ENCODE assay signal across 16 cellular contexts in genomic region chr13:37701972-37702371, GRCh38.
DNase-seq lines count a peak whose midpoint lies in the region; ATAC-seq, FAIRE-seq and TF ChIP-seq lines count a peak whose summit lies in the region.
"Had no signal": no experiment of that assay in that cellular context is flagged by ENCODE, and none has a peak within 500 bp of the region (broad histone marks: within the 10 kb centered on the region; RNA-seq: fewer than 3 reads in every experiment).

No MANE protein-coding gene starts in this region.

- no peak overlapping the region for H3K27ac Mint-ChIP-seq in stimulated activated naive CD8-positive, alpha-beta T cell treated with anti-CD3 and anti-CD28 coated beads, Interleukin-15, amount 100 ng/mL, for 72 hours
- H3K27ac Mint-ChIP-seq: naive thymus-derived CD8-positive, alpha-beta T cell had no signal

- no peaks in the 10 kb centered on the region for H3K36me3 ChIP-seq in bronchial epithelial cell (ENCODE audit: control insufficient read depth, insufficient read depth, low read length)
- no peaks in the 10 kb centered on the region for H3K36me3 ChIP-seq in lung (ENCODE audit: control insufficient read depth in 2 of 2, insufficient read depth in 2 of 2, low read length in 2 of 2)
- H3K36me3 ChIP-seq: thyroid gland had no signal

- TF ChIP-seq RAD21 in Ishikawa (IDR thresholded peaks at IDR 0.05; ENCODE audit: low read depth): no peak

- no peak overlapping the region for H3K4me3 Mint-ChIP-seq in stimulated activated naive CD8-positive, alpha-beta T cell treated with anti-CD3 and anti-CD28 coated beads, Interleukin-15, amount 100 ng/mL, for 72 hours
- H3K4me3 Mint-ChIP-seq: activated naive CD8-positive, alpha-beta T cell treated with anti-CD3 and anti-CD28 coated beads, Interleukin-2, amount 50 U/mL, for 24 hours; naive thymus-derived CD8-positive, alpha-beta T cell had no signal

- DNase-seq in ACHN (peak; percentile 94), bronchial epithelial cell (ENCODE audit: low read depth) (peak; percentile 78), lung (ENCODE audit: low spot score) (no peak), NCI-H2029 (lab: John Stamatoyannopoulos, UW) (no peak), cortex of kidney (lab: John Stamatoyannopoulos, UW) (no peak), GM13977 (ENCODE audit: low spot score) (no peak)
- no peak for DNase-seq in stimulated activated naive CD8-positive, alpha-beta T cell treated with anti-CD3 and anti-CD28 coated beads, Interleukin-15, amount 100 ng/mL, for 72 hours
- DNase-seq: activated CD4-positive, alpha-beta T cell treated with anti-CD3 and anti-CD28 coated beads for 48 hours; activated naive CD8-positive, alpha-beta T cell treated with anti-CD3 and anti-CD28 coated beads, Interleukin-2, amount 50 U/mL, for 24 hours; MM.1S; naive thymus-derived CD8-positive, alpha-beta T cell; PC-9; stimulated activated CD4-positive, alpha-beta T cell treated with anti-CD3 and anti-CD28 coated beads, Interleukin-2, amount 100 ng/mL, for 48 hours; thyroid gland had no signal

- no peaks in the 10 kb centered on the region for H3K27me3 Mint-ChIP-seq in stimulated activated naive CD8-positive, alpha-beta T cell treated with anti-CD3 and anti-CD28 coated beads, Interleukin-15, amount 100 ng/mL, for 72 hours
- H3K27me3 Mint-ChIP-seq: activated naive CD8-positive, alpha-beta T cell treated with anti-CD3 and anti-CD28 coated beads, Interleukin-2, amount 50 U/mL, for 24 hours had no signal

- H3K9me3 Mint-ChIP-seq in stimulated activated naive CD8-positive, alpha-beta T cell treated with anti-CD3 and anti-CD28 coated beads, Interleukin-15, amount 100 ng/mL, for 72 hours: peaks cover 4 to 7% of the 10 kb centered on the region in 2 donors

- H3K4me1 ChIP-seq in lung (ENCODE audit: control insufficient read depth in 2 of 2, insufficient read depth in 2 of 2, low read length in 2 of 2): no peaks in the 10 kb centered on the region
- H3K4me1 ChIP-seq: thyroid gland had no signal

- ATAC-seq in lung (ENCODE audit: insufficient read depth, low FRiP score): peak; percentile 41
- no peak for ATAC-seq in stimulated activated naive CD8-positive, alpha-beta T cell treated with anti-CD3 and anti-CD28 coated beads, Interleukin-15, amount 100 ng/mL, for 72 hours
- ATAC-seq: activated naive CD8-positive, alpha-beta T cell treated with anti-CD3 and anti-CD28 coated beads, Interleukin-2, amount 50 U/mL, for 24 hours; naive thymus-derived CD8-positive, alpha-beta T cell had no signal

- no peak for FAIRE-seq in bronchial epithelial cell (lab: Jason Lieb, UNC)

- no peak for TF ChIP-seq EP300 in Ishikawa (IDR thresholded peaks at IDR 0.05; ENCODE audit: borderline replicate concordance)

- in situ Hi-C loops in ACHN (cut with HindIII; ENCODE audit: low pct_ligation_motif_present, low pct_unique_long_range_greater_than_20kb, low sequenced_read_pairs): no loop called here
- in situ Hi-C loops in GM13977 (cut with MboI; ENCODE audit: low pct_unique_long_range_greater_than_20kb, low sequenced_read_pairs, unreplicated experiment): no loop called here

- whole genome bisulfite sequencing in lung, 2 donors: 58 to 70% methylated on average over 4 of the region's 4 CpGs

- H3K9me3 ChIP-seq in lung (ENCODE audit: control insufficient read depth in 2 of 2, insufficient read depth in 1 of 2, low read length in 1 of 2): no peaks in the 10 kb centered on the region
- H3K9me3 ChIP-seq: thyroid gland had no signal

- no peak overlapping the region for H3K4me3 ChIP-seq in bronchial epithelial cell (ENCODE audit: low read depth, low read length)
- no peak overlapping the region for H3K4me3 ChIP-seq in lung
- H3K4me3 ChIP-seq: PC-9, thyroid gland had no signal

- no peaks in the 10 kb centered on the region for H3K4me1 Mint-ChIP-seq in stimulated activated naive CD8-positive, alpha-beta T cell treated with anti-CD3 and anti-CD28 coated beads, Interleukin-15, amount 100 ng/mL, for 72 hours
- H3K4me1 Mint-ChIP-seq: activated naive CD8-positive, alpha-beta T cell treated with anti-CD3 and anti-CD28 coated beads, Interleukin-2, amount 50 U/mL, for 24 hours; naive thymus-derived CD8-positive, alpha-beta T cell had no signal

- H3K27me3 ChIP-seq in bronchial epithelial cell (ENCODE audit: control insufficient read depth, insufficient read depth, low read length): no peaks in the 10 kb centered on the region
- no peaks in the 10 kb centered on the region for H3K27me3 ChIP-seq in lung (ENCODE audit: control insufficient read depth, insufficient read depth)
- H3K27me3 ChIP-seq: thyroid gland had no signal

- no peak for TF ChIP-seq CTCF in bronchial epithelial cell (IDR thresholded peaks at IDR 0.05; ENCODE audit: insufficient read depth, low read length, severe bottlenecking)
- TF ChIP-seq CTCF in lung (IDR thresholded peaks at IDR 0.05; ENCODE audit: control extremely low read depth, extremely low read depth): no peak
- TF ChIP-seq CTCF in GM13977 (IDR thresholded peaks at IDR 0.05; ENCODE audit: extremely low read depth, insufficient read depth, missing control alignments): no peak

- peak overlapping the region in 1 of 2 donors; percentile 26 for H3K27ac ChIP-seq in lung (ENCODE audit: low read depth in 1 of 2, low read length in 1 of 2)
- H3K27ac ChIP-seq: C4-2B, PC-9, thyroid gland had no signal

TF ChIP-seq in Ishikawa, 13 proteins besides CTCF, POLR2A, EP300 and RAD21:
- TF ChIP-seq TAF1 (IDR thresholded peaks at IDR 0.05; ENCODE audit: low read depth): no peak
- TF ChIP-seq USF1 (IDR thresholded peaks at IDR 0.05): peak; percentile 9; the same call in 1 of the 2 replicates
- peak; percentile 35; the same call in 1 of the 2 replicates for TF ChIP-seq CEBPB (IDR thresholded peaks at IDR 0.05)
- TF ChIP-seq EGR1 (IDR thresholded peaks at IDR 0.05): no peak
- no peak for TF ChIP-seq TCF12 (IDR thresholded peaks at IDR 0.05; ENCODE audit: low read depth)
- TF ChIP-seq MAX (IDR thresholded peaks at IDR 0.05): no peak
- TF ChIP-seq YY1 (IDR thresholded peaks at IDR 0.05; ENCODE audit: low read depth): no peak
- no peak for TF ChIP-seq FOXM1 (IDR thresholded peaks at IDR 0.05; ENCODE audit: borderline replicate concordance, low read depth)
- TF ChIP-seq REST (IDR thresholded peaks at IDR 0.05; ENCODE audit: low read depth): no peak
- TF ChIP-seq ZBTB7A (IDR thresholded peaks at IDR 0.05; ENCODE audit: low read depth): no peak

Comparison
In these comparisons a context has a peak if more than half of its experiments do, and no peak if none do; other contexts are left out.
1. DNase-seq: peak in ACHN (single experiment) and bronchial epithelial cell (single experiment); none in lung (single experiment), NCI-H2029 (single experiment), cortex of kidney (single experiment), GM13977 (single experiment) and stimulated activated naive CD8-positive, alpha-beta T cell treated with anti-CD3 and anti-CD28 coated beads, Interleukin-15, amount 100 ng/mL, for 72 hours (0 of 2).